Comparison of ENCODE assay signal across 1 cellular context in genomic region chr1:16612332-16613172, GRCh38.
TF ChIP-seq lines count a peak whose summit lies in the region.

No MANE protein-coding gene starts in this region.

TF ChIP-seq in K562, 482 proteins besides CTCF, POLR2A, EP300 and RAD21 (continued from another document and continues in another):
- TF ChIP-seq MGA (IDR thresholded peaks at IDR 0.05) (no peak), ESRRA (IDR thresholded peaks at IDR 0.05; ENCODE audit: borderline replicate concordance, low read depth) (no peak), TAF9B (IDR thresholded peaks at IDR 0.05; ENCODE audit: partially characterized antibody) (no peak), ZNF140 (CRISPR knock-in tag; IDR thresholded peaks at IDR 0.05) (no peak), ZNF324 (CRISPR knock-in tag; IDR thresholded peaks at IDR 0.05) (no peak), ATF7 (IDR thresholded peaks at IDR 0.05) (no peak), ZFX (CRISPR knock-in tag; IDR thresholded peaks at IDR 0.05) (no peak), CHD4 (IDR thresholded peaks at IDR 0.05; ENCODE audit: insufficient read depth, insufficient replicate concordance, low read depth, low read length, poor library complexity, severe bottlenecking) (peak; percentile 87), PTBP1 (IDR thresholded peaks at IDR 0.05; ENCODE audit: low read depth, low read length) (0 out of 2 replicates have a peak, but pooled peaks have one; percentile 18), ZNF79 (CRISPR knock-in tag; IDR thresholded peaks at IDR 0.05; ENCODE audit: low read depth) (peak; percentile 46; the same call in 1 of the 2 replicates), ZNF184 (CRISPR knock-in tag; IDR thresholded peaks at IDR 0.05) (no peak), GTF2A2 (tag; IDR thresholded peaks at IDR 0.05) (no peak), BRCA1 (IDR thresholded peaks at IDR 0.05) (no peak), BRCA1 (CRISPR knock-in tag; IDR thresholded peaks at IDR 0.05) (no peak), LARP7 (IDR thresholded peaks at IDR 0.05) (no peak), GATAD2A (IDR thresholded peaks at IDR 0.05) (no peak), ARNT (IDR thresholded peaks at IDR 0.05) (no peak), TAF1 (IDR thresholded peaks at IDR 0.05; ENCODE audit: control insufficient read depth, extremely low read depth, insufficient read depth, low read length, severe bottlenecking) (no peak), MAZ (CRISPR knock-in tag; conservative IDR thresholded peaks at IDR 0.05 in 1 of 2, IDR thresholded peaks at IDR 0.05 in 1 of 2) (peak in 1 of 2 experiments; percentile 20; a peak in 1 of 4 replicates), RBBP5 (IDR thresholded peaks at IDR 0.05; ENCODE audit: borderline replicate concordance, insufficient read depth, low read length, poor library complexity, severe bottlenecking) (no peak), FOXA3 (CRISPR knock-in tag; conservative IDR thresholded peaks at IDR 0.05 in 1 of 2, IDR thresholded peaks at IDR 0.05 in 1 of 2) (peak in 1 of 2 experiments; percentile 94; a peak in 2 of 4 replicates), NBN (IDR thresholded peaks at IDR 0.05; ENCODE audit: low read depth) (no peak), CXXC5 (CRISPR knock-in tag; IDR thresholded peaks at IDR 0.05) (peak; percentile 80), ADNP (tag; IDR thresholded peaks at IDR 0.05) (no peak), ZFP36 (IDR thresholded peaks at IDR 0.05; ENCODE audit: low read depth, low read length, partially characterized antibody) (no peak), NEUROD1 (IDR thresholded peaks at IDR 0.05; ENCODE audit: borderline replicate concordance, low read depth, low read length, partially characterized antibody) (no peak), SMAD2 (IDR thresholded peaks at IDR 0.05; ENCODE audit: low read depth, low read length) (no peak), CREB1 (IDR thresholded peaks at IDR 0.05) (no peak), CREB1 (CRISPR knock-in tag; IDR thresholded peaks at IDR 0.05) (no peak), TRIM28 (IDR thresholded peaks at IDR 0.05) (no peak), FOXP1 (CRISPR knock-in tag; IDR thresholded peaks at IDR 0.05) (no peak), ZBED1 (IDR thresholded peaks at IDR 0.05) (no peak), SP2 (IDR thresholded peaks at IDR 0.05; ENCODE audit: extremely low read depth, low read depth, low read length, poor library complexity, severe bottlenecking) (no peak), ID3 (CRISPR knock-in tag; IDR thresholded peaks at IDR 0.05) (peak; percentile 71; the same call in 1 of the 2 replicates), ID3 (tag; IDR thresholded peaks at IDR 0.05) (no peak), TFAM (CRISPR knock-in tag; conservative IDR thresholded peaks at IDR 0.05) (no peak), ZNF609 (CRISPR knock-in tag; IDR thresholded peaks at IDR 0.05; ENCODE audit: borderline replicate concordance) (no peak)
- TF ChIP-seq, protein P1, sequence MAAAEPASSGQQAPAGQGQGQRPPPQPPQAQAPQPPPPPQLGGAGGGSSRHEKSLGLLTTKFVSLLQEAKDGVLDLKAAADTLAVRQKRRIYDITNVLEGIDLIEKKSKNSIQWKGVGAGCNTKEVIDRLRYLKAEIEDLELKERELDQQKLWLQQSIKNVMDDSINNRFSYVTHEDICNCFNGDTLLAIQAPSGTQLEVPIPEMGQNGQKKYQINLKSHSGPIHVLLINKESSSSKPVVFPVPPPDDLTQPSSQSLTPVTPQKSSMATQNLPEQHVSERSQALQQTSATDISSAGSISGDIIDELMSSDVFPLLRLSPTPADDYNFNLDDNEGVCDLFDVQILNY (CRISPR knock-in tag; IDR thresholded peaks at IDR 0.05) = peak; percentile 17; the same call in 1 of the 2 replicates
- TF ChIP-seq, protein P2, sequence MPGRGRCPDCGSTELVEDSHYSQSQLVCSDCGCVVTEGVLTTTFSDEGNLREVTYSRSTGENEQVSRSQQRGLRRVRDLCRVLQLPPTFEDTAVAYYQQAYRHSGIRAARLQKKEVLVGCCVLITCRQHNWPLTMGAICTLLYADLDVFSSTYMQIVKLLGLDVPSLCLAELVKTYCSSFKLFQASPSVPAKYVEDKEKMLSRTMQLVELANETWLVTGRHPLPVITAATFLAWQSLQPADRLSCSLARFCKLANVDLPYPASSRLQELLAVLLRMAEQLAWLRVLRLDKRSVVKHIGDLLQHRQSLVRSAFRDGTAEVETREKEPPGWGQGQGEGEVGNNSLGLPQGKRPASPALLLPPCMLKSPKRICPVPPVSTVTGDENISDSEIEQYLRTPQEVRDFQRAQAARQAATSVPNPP (IDR thresholded peaks at IDR 0.05; ENCODE audit: borderline replicate concordance, insufficient read depth, insufficient read length) = no peak
- TF ChIP-seq, protein P3, sequence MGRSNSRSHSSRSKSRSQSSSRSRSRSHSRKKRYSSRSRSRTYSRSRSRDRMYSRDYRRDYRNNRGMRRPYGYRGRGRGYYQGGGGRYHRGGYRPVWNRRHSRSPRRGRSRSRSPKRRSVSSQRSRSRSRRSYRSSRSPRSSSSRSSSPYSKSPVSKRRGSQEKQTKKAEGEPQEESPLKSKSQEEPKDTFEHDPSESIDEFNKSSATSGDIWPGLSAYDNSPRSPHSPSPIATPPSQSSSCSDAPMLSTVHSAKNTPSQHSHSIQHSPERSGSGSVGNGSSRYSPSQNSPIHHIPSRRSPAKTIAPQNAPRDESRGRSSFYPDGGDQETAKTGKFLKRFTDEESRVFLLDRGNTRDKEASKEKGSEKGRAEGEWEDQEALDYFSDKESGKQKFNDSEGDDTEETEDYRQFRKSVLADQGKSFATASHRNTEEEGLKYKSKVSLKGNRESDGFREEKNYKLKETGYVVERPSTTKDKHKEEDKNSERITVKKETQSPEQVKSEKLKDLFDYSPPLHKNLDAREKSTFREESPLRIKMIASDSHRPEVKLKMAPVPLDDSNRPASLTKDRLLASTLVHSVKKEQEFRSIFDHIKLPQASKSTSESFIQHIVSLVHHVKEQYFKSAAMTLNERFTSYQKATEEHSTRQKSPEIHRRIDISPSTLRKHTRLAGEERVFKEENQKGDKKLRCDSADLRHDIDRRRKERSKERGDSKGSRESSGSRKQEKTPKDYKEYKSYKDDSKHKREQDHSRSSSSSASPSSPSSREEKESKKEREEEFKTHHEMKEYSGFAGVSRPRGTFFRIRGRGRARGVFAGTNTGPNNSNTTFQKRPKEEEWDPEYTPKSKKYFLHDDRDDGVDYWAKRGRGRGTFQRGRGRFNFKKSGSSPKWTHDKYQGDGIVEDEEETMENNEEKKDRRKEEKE (IDR thresholded peaks at IDR 0.05; ENCODE audit: borderline replicate concordance in 1 of 2, control insufficient read depth in 1 of 2, low read depth in 2 of 2, low read length in 1 of 2) = no peak
- TF ChIP-seq, protein P4, sequence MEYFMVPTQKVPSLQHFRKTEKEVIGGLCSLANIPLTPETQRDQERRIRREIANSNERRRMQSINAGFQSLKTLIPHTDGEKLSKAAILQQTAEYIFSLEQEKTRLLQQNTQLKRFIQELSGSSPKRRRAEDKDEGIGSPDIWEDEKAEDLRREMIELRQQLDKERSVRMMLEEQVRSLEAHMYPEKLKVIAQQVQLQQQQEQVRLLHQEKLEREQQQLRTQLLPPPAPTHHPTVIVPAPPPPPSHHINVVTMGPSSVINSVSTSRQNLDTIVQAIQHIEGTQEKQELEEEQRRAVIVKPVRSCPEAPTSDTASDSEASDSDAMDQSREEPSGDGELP (CRISPR knock-in tag; IDR thresholded peaks at IDR 0.05; ENCODE audit: borderline replicate concordance) = no peak
